In genomic region chr6:32126880-32127279, GRCh38 we compare ENCODE assay signal across 8 cellular contexts. TPM values are rescaled to one million over a fixed set of nuclear protein-coding genes. Genes with fewer than 3 reads are reported as not detected.
DNase-seq lines count a peak whose midpoint lies in the region; ATAC-seq and TF ChIP-seq lines count a peak whose summit lies in the region.

No MANE protein-coding gene starts in this region.

- H3K36me3 ChIP-seq in adipocyte (ENCODE audit: control insufficient read depth, insufficient read depth, low read length, severe bottlenecking) (peaks cover 39% of the 10 kb centered on the region), liver (ENCODE audit: control insufficient read depth in 4 of 4, insufficient read depth in 3 of 4, low read depth in 1 of 4, low read length in 3 of 4) (peaks cover 2 to 16% (median 15%) of the 10 kb centered on the region in 4 donors), thymus (ENCODE audit: control insufficient read depth, insufficient read depth) (peaks cover 27% of the 10 kb centered on the region)

- TF ChIP-seq CTCF in liver (IDR thresholded peaks at IDR 0.05; ENCODE audit: low read depth, low read length, missing input control): no peak

- no peaks in the 10 kb centered on the region for H3K27me3 ChIP-seq in adipocyte (replicated peaks; ENCODE audit: control insufficient read depth, insufficient read depth, low read length)
- no peaks in the 10 kb centered on the region for H3K27me3 ChIP-seq in liver (ENCODE audit: control insufficient read depth in 4 of 4, insufficient read depth in 4 of 4, low read length in 3 of 4)
- H3K27me3 ChIP-seq in thymus (ENCODE audit: control insufficient read depth, insufficient read depth): no peaks in the 10 kb centered on the region

- H3K4me1 Mint-ChIP-seq in activated T-cell treated with anti-CD3 and anti-CD28 coated beads, Interleukin-2, amount 50 U/mL, for 24 hours (ENCODE audit: low read depth): peaks cover 49% of the 10 kb centered on the region

- peaks cover 59% of the 10 kb centered on the region for H3K36me3 Mint-ChIP-seq in activated T-cell treated with anti-CD3 and anti-CD28 coated beads, Interleukin-2, amount 50 U/mL, for 24 hours (ENCODE audit: low read depth)

- H3K9me3 ChIP-seq in adipocyte (ENCODE audit: control insufficient read depth, low read length) (no peaks in the 10 kb centered on the region), liver (ENCODE audit: control insufficient read depth in 4 of 4, low read length in 3 of 4) (no peaks in the 10 kb centered on the region), thymus (ENCODE audit: control insufficient read depth) (no peaks in the 10 kb centered on the region)

- H3K4me1 ChIP-seq in adipocyte (ENCODE audit: control insufficient read depth, insufficient read depth, low read length) (peaks cover 22% of the 10 kb centered on the region), liver (ENCODE audit: control insufficient read depth in 4 of 4, insufficient read depth in 4 of 4, low read length in 3 of 4) (peaks cover 3 to 28% (median 24%) of the 10 kb centered on the region in 4 donors), thymus (ENCODE audit: control insufficient read depth, insufficient read depth, low read length) (peaks cover 21% of the 10 kb centered on the region)

- H3K4me3 ChIP-seq in adipocyte (ENCODE audit: low read length) (peak overlapping the region; percentile 99), liver (ENCODE audit: low read depth in 1 of 3, low read length in 3 of 3) (peak overlapping the region in 2 of 3 donors; percentile 90 to 98), thymus (ENCODE audit: low read length) (peak overlapping the region; percentile 65)

- H3K27ac ChIP-seq in liver (ENCODE audit: low read depth in 1 of 2, low read length in 2 of 2) (no peak overlapping the region), thymus (ENCODE audit: low read depth) (no peak overlapping the region)

- no peaks in the 10 kb centered on the region for H3K9me3 Mint-ChIP-seq in activated T-cell treated with anti-CD3 and anti-CD28 coated beads, Interleukin-2, amount 50 U/mL, for 24 hours

- H3K9ac ChIP-seq in adipocyte (ENCODE audit: low read length) (peak overlapping the region; percentile 100), liver (ENCODE audit: low read depth in 1 of 2, low read length in 2 of 2) (peak overlapping the region in 1 of 2 donors; percentile 58)

- H3K27me3 Mint-ChIP-seq in activated T-cell treated with anti-CD3 and anti-CD28 coated beads, Interleukin-2, amount 50 U/mL, for 24 hours: no peaks in the 10 kb centered on the region

- TF ChIP-seq RAD21 in liver (IDR thresholded peaks at IDR 0.05): no peak

- no peak for DNase-seq in activated T-cell treated with anti-CD3 and anti-CD28 coated beads, Interleukin-2, amount 50 U/mL, for 24 hours
- DNase-seq in activated T-cell treated with anti-CD3 and anti-CD28 coated beads for 4 hours (no peak), adipocyte (ENCODE audit: low read depth) (no peak), T-helper 9 cell (no peak), NCI-H1694 (lab: John Stamatoyannopoulos, UW) (no peak)

- ATAC-seq in HG02588 (IDR thresholded peaks at IDR 0.05; ENCODE audit: unreplicated experiment): no peak

- peak overlapping the region; percentile 100 for H3K4me3 Mint-ChIP-seq in activated T-cell treated with anti-CD3 and anti-CD28 coated beads, Interleukin-2, amount 50 U/mL, for 24 hours

- WGBS in liver: 74% methylated on average over 8 of the region's 8 CpGs
- WGBS in thymus: 90% methylated on average over 8 of the region's 8 CpGs

- H3K27ac Mint-ChIP-seq in activated T-cell treated with anti-CD3 and anti-CD28 coated beads, Interleukin-2, amount 50 U/mL, for 24 hours: peak overlapping the region; percentile 99

TF ChIP-seq in liver, 16 proteins besides CTCF, POLR2A, EP300 and RAD21:
- TF ChIP-seq FOXA2 (IDR thresholded peaks at IDR 0.05) (no peak), ZBTB33 (IDR thresholded peaks at IDR 0.05) (no peak), GABPA (IDR thresholded peaks at IDR 0.05 in 1 of 2, conservative IDR thresholded peaks at IDR 0.05 in 1 of 2) (no peak), YY1 (IDR thresholded peaks at IDR 0.05) (no peak), HNF4A (conservative IDR thresholded peaks at IDR 0.05) (no peak), ATF3 (IDR thresholded peaks at IDR 0.05) (no peak), RXRA (IDR thresholded peaks at IDR 0.05) (no peak), REST (IDR thresholded peaks at IDR 0.05) (no peak), JUND (IDR thresholded peaks at IDR 0.05) (no peak), FOXA1 (IDR thresholded peaks at IDR 0.05) (no peak), NR2F2 (IDR thresholded peaks at IDR 0.05) (no peak)

RNA-seq across cellular contexts. Expression of gene ATF6B, which starts 1.2 kb away (rescaled TPM):
- 10 to 100 TPM; 13.6 to 13.9 TPM for total RNA-seq in liver
- polyA plus RNA-seq in liver (10 to 100 TPM; 17.1 to 24.8 TPM), thymus (49.2 TPM)

RNA-seq across cellular contexts. Expression of gene FKBPL, which starts 3.2 kb away (rescaled TPM):
- 1 to 10 TPM; 2.3 to 5.7 TPM for total RNA-seq in liver
- polyA plus RNA-seq in liver (1 to 10 TPM; 2.8 to 3.3 TPM), thymus (6.0 TPM)

RNA-seq across cellular contexts. Expression of gene TNXB, which starts 17.7 kb away (rescaled TPM):
- 10 to 100 TPM in 1 of 2 donors, 1 to 10 TPM in 1; 6.8 to 17.1 TPM for total RNA-seq in liver
- polyA plus RNA-seq in liver (1 to 10 TPM; 3.0 to 4.4 TPM), thymus (8.3 TPM)

RNA-seq across cellular contexts. Expression of gene PRRT1, which starts 24.9 kb away (rescaled TPM):
- total RNA-seq in liver: under 1 TPM in 1 of 2 donors, not detected in 1; 0.08 TPM
- polyA plus RNA-seq in liver: under 1 TPM; 0.19 to 0.24 TPM
- polyA plus RNA-seq in thymus: 6.1 TPM

RNA-seq across cellular contexts. Expression of gene PPT2, which starts 27.1 kb away (rescaled TPM):
- total RNA-seq in liver: 10 to 100 TPM; 22.3 to 47.4 TPM
- polyA plus RNA-seq in liver (1 to 10 TPM; 7.6 to 7.8 TPM), thymus (9.8 TPM)
